Comparison of ENCODE assay signal across 2 cellular contexts in genomic region chr10:32894265-32894664, GRCh38.
TF ChIP-seq lines count a peak whose summit lies in the region.

No MANE protein-coding gene starts in this region.

TF ChIP-seq in A549, 52 proteins besides CTCF, POLR2A, EP300 and RAD21 (continued from another document):
- TF ChIP-seq HOXA7 (CRISPR knock-in tag; IDR thresholded peaks at IDR 0.05), result peak; percentile 78
- TF ChIP-seq HOXB13 (CRISPR knock-in tag; IDR thresholded peaks at IDR 0.05; ENCODE audit: low read depth), result peak; percentile 69; the same call in 1 of the 2 replicates
- TF ChIP-seq ATOH8 (CRISPR knock-in tag; IDR thresholded peaks at IDR 0.05; ENCODE audit: low read depth), result peak; percentile 52; the same call in 1 of the 2 replicates

TF ChIP-seq in K562, 482 proteins besides CTCF, POLR2A, EP300 and RAD21 (continued from another document):
- peak; percentile 50; the same call in 1 of the 2 replicates for TF ChIP-seq CREB3 (tag; conservative IDR thresholded peaks at IDR 0.05; ENCODE audit: low read depth)
